Comparison of ENCODE assay signal across 8 cellular contexts in the genomic region with DNA sequence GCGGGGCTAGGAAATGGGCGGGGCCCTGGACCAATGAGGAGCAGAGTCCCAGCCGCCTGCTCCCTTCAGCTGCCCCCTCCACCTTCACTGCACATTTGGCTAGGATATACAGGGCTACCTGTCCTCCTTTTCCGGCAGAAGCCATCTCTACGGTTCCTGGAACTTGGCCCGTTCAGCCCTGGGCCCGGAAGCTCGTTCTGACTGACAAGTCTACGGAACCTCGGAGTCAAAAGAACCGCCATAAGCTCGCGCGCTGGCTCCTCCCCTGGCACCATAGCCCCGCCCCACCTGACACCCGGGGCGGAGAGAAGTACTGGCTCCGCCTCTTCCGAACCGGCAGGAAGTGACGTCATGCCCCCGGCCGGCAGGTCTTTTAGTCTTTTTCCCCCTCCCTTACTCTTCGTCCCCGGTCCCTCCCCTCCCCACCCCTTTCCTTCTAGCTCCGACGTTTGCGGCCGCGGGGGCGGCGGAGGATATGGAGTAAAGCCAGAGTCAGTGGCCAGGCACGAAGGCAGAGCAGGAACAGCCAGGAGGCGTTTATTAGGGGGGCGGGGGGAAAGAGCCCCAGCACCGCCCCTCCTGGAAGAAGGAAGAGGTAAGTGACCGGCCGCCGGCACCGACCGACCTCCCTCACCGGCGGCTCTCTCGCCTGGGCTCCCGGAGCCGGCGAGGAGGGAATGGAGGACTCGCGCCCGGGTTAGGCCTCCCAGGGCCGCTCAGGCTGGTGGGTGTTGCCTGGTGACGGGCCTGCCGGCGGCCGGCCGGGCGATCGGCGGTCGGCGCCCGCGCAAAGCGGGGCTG. TPM values are rescaled to one million over a fixed set of nuclear protein-coding genes. Genes with fewer than 3 reads are reported as not detected.
DNase-seq lines count a peak whose midpoint lies in the region; ATAC-seq, FAIRE-seq and TF ChIP-seq lines count a peak whose summit lies in the region.

A gene (minus strand): TSS at position 278 of the 801 bp plus-strand sequence. CDS start 3 bp downstream, at position 275.
A gene with protein sequence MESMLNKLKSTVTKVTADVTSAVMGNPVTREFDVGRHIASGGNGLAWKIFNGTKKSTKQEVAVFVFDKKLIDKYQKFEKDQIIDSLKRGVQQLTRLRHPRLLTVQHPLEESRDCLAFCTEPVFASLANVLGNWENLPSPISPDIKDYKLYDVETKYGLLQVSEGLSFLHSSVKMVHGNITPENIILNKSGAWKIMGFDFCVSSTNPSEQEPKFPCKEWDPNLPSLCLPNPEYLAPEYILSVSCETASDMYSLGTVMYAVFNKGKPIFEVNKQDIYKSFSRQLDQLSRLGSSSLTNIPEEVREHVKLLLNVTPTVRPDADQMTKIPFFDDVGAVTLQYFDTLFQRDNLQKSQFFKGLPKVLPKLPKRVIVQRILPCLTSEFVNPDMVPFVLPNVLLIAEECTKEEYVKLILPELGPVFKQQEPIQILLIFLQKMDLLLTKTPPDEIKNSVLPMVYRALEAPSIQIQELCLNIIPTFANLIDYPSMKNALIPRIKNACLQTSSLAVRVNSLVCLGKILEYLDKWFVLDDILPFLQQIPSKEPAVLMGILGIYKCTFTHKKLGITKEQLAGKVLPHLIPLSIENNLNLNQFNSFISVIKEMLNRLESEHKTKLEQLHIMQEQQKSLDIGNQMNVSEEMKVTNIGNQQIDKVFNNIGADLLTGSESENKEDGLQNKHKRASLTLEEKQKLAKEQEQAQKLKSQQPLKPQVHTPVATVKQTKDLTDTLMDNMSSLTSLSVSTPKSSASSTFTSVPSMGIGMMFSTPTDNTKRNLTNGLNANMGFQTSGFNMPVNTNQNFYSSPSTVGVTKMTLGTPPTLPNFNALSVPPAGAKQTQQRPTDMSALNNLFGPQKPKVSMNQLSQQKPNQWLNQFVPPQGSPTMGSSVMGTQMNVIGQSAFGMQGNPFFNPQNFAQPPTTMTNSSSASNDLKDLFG (plus strand): TSS at position 376 of the 801 bp plus-strand sequence. CDS start 15,794 bp downstream, outside the sequence.

- no peaks in the 10 kb centered on the region for H3K27me3 ChIP-seq in keratinocyte (ENCODE audit: control insufficient read depth, extremely low read depth, insufficient read depth, low read length)

- dilution Hi-C loops in keratinocyte (cut with MboI; ENCODE audit: extremely low pct_ligation_motif_present, low sequenced_read_pairs), result no loop called here

- peak; percentile 92 for ATAC-seq in HG03378 (IDR thresholded peaks at IDR 0.05; ENCODE audit: unreplicated experiment)

- FAIRE-seq in keratinocyte (lab: Jason Lieb, UNC), result no peak

- peaks cover 2% of the 10 kb centered on the region for H3K9me1 ChIP-seq in keratinocyte (ENCODE audit: control insufficient read depth, extremely low read depth, insufficient read depth, low read length)

- H2AFZ ChIP-seq in keratinocyte (ENCODE audit: control insufficient read depth, low read length), result peak within 1 kb of the TSS; percentile 100

- H3K36me3 ChIP-seq in keratinocyte (ENCODE audit: control insufficient read depth in 2 of 2, extremely low read depth in 1 of 2, insufficient read depth in 2 of 2, low read length in 2 of 2), result no peaks in the 10 kb centered on the region

- peaks cover 16% of the 10 kb centered on the region for H3K4me1 ChIP-seq in keratinocyte (ENCODE audit: control insufficient read depth, extremely low read depth, insufficient read depth, low read length)

- no peak for TF ChIP-seq CTCF in keratinocyte (optimal IDR thresholded peaks at IDR 0.05 in 1 of 3, IDR thresholded peaks at IDR 0.05 in 1 of 3, conservative IDR thresholded peaks at IDR 0.05 in 1 of 3; ENCODE audit: extremely low read depth in 1 of 3, insufficient read depth in 2 of 3, low read length in 3 of 3)

- peak; percentile 37 for TF ChIP-seq POLR2A in GM19099 (IDR thresholded peaks at IDR 0.05; ENCODE audit: extremely low read depth, insufficient read length, low read depth)

- peaks cover 44% of the 10 kb centered on the region for H3K79me2 ChIP-seq in keratinocyte (ENCODE audit: control insufficient read depth, insufficient read depth, low read length)

- DNase-seq in AML-193 (lab: John Stamatoyannopoulos, UW), result peak; percentile 94
- DNase-seq in NCI-H446 treated with DMSO at 0.1 percent for 48 hours (lab: John Stamatoyannopoulos, UW), result peak; percentile 91
- peak; percentile 91 for DNase-seq in activated CD4-positive, alpha-beta T cell treated with anti-CD3 and anti-CD28 coated beads for 1 hour
- peak; percentile 97 for DNase-seq in cerebellum (ENCODE audit: low spot score)
- DNase-seq in keratinocyte (ENCODE audit: low read depth, low spot score), result peak; percentile 86
- DNase-seq in stimulated activated CD4-positive, alpha-beta T cell treated with anti-CD3 and anti-CD28 coated beads, Interleukin-12 subunit alpha, Interleukin-12 subunit beta, amount 100 ng/mL, for 48 hours (ENCODE audit: low read depth in 2 of 3, low spot score in 1 of 3), result peak; percentile 87 to 95 (median 94)

- peak within 1 kb of the TSS; percentile 83 to 92 (median 92) for H3K4me3 ChIP-seq in keratinocyte (ENCODE audit: control insufficient read depth in 2 of 3, extremely low read depth in 1 of 3, insufficient read depth in 2 of 3, low read depth in 1 of 3, low read length in 3 of 3)

- H3K27ac ChIP-seq in keratinocyte (ENCODE audit: control insufficient read depth, insufficient read depth, low read length), result peak within 1 kb of the TSS; percentile 91

- H3K9me3 ChIP-seq in keratinocyte (ENCODE audit: control insufficient read depth, low read depth, low read length), result no peaks in the 10 kb centered on the region

- peak within 1 kb of the TSS; percentile 96 for H3K4me2 ChIP-seq in keratinocyte (ENCODE audit: control insufficient read depth, extremely low read depth, insufficient read depth, low read depth, low read length)

- H4K20me1 ChIP-seq in keratinocyte (ENCODE audit: control insufficient read depth, extremely low read depth, insufficient read depth, low read length), result no peaks in the 10 kb centered on the region

- H3K9ac ChIP-seq in keratinocyte (ENCODE audit: control insufficient read depth, extremely low read depth, insufficient read depth, low read length), result peak within 1 kb of the TSS; percentile 95

RNA-seq across cellular contexts. Expression of the first gene that starts in this region (rescaled TPM):
- 2.8 TPM for total RNA-seq in cerebellum
- polyA plus RNA-seq in keratinocyte, result 1.1 to 2.4 TPM (median 1.5 TPM) in 3 replicates
- 2.2 TPM for polyA plus RNA-seq in keratinocyte (2011; ENCODE audit: low read depth)
- 0.82 and 1.1 TPM in 2 replicates for polyA plus RNA-seq in keratinocyte (2011; cell fraction: cytosol; rRNA removed)
- polyA plus RNA-seq in keratinocyte (2011; cell fraction: nucleus; rRNA removed), result 0.73 and 2.3 TPM in 2 replicates
- polyA plus RNA-seq in keratinocyte (2012; ENCODE audit: low replicate concordance), result 1.1 and 1.4 TPM in 2 replicates
- 0.89 to 1.2 TPM in 2 of 3 replicates, not detected in the other for polyA minus RNA-seq in keratinocyte
- not detected for polyA minus RNA-seq in keratinocyte (2011; cell fraction: cytosol; rRNA and poly(A)+ RNA removed)
- 0.95 and 1.9 TPM in 2 replicates for polyA minus RNA-seq in keratinocyte (2011; cell fraction: nucleus; rRNA and poly(A)+ RNA removed)

RNA-seq across cellular contexts. Expression of the second gene that starts in this region (rescaled TPM):
- 107 TPM for total RNA-seq in cerebellum
- 22.6 to 31.5 TPM (median 23.7 TPM) in 3 replicates for polyA plus RNA-seq in keratinocyte
- 44.1 TPM for polyA plus RNA-seq in keratinocyte (2011; ENCODE audit: low read depth)
- polyA plus RNA-seq in keratinocyte (2011; cell fraction: cytosol; rRNA removed), result 14.7 and 32.8 TPM in 2 replicates
- polyA plus RNA-seq in keratinocyte (2011; cell fraction: nucleus; rRNA removed), result 22.4 and 31.2 TPM in 2 replicates
- polyA plus RNA-seq in keratinocyte (2012; ENCODE audit: low replicate concordance), result 20.9 and 24.5 TPM in 2 replicates
- 20.9 to 47.6 TPM (median 25.0 TPM) in 3 replicates for polyA minus RNA-seq in keratinocyte
- polyA minus RNA-seq in keratinocyte (2011; cell fraction: cytosol; rRNA and poly(A)+ RNA removed), result 24.4 TPM
- 30.4 and 47.9 TPM in 2 replicates for polyA minus RNA-seq in keratinocyte (2011; cell fraction: nucleus; rRNA and poly(A)+ RNA removed)

Comparison
In these comparisons a context has a peak if more than half of its experiments do, and no peak if none do; other contexts are left out.
1. Peak in every context shown above with its lines: DNase-seq, ATAC-seq, H3K4me3 ChIP-seq and H3K27ac ChIP-seq.